26 cellular contexts compared by ENCODE assay signal in genomic region chr2:128838244-128838643, GRCh38.
"Had no signal": no experiment of that assay in that cellular context is flagged by ENCODE, and none has a peak within 500 bp of the region (broad histone marks: within the 10 kb centered on the region; RNA-seq: fewer than 3 reads in every experiment).

No MANE protein-coding gene starts in this region.

- H3K27ac Mint-ChIP-seq: activated CD4-positive, alpha-beta memory T cell treated with anti-CD3 and anti-CD28 coated beads for 36 hours; activated CD4-positive, alpha-beta T cell treated with anti-CD3 and anti-CD28 coated beads for 36 hours; activated CD4-positive, alpha-beta T cell treated with anti-CD3 and anti-CD28 coated beads, Interleukin-2, amount 10 ng/mL, durations not matched to agents 24 days and 14 days; activated CD8-positive, alpha-beta memory T cell treated with anti-CD3 and anti-CD28 coated beads, Interleukin-2, amount 10 ng/mL, durations not matched to agents 7 days and 5 days; activated CD8-positive, alpha-beta T cell treated with anti-CD3 and anti-CD28 coated beads, Interleukin-2, amount 10 ng/mL, durations not matched to agents 7 days and 5 days; activated naive CD4-positive, alpha-beta T cell treated with anti-CD3 and anti-CD28 coated beads for 36 hours; activated naive CD4-positive, alpha-beta T cell treated with anti-CD3 and anti-CD28 coated beads, Interleukin-2, amount 50 U/mL, for 72 hours; activated naive CD8-positive, alpha-beta T cell treated with anti-CD3 and anti-CD28 coated beads, Interleukin-2, amount 10 ng/mL, durations not matched to agents 7 days and 5 days; activated T-helper 1 cell treated with anti-CD3 and anti-CD28 coated beads, Interleukin-12 subunit alpha, Interleukin-12 subunit beta, Interleukin-2, Interleukin-4 antibody, amounts not matched to agents 30 ng/mL and 10 ng/mL and 1 ng/mL, durations not matched to agents 14 hours and 24 hours and 36 hours; activated T-helper 2 cell treated with anti-CD3 and anti-CD28 coated beads, Interferon-gamma antibody, Interleukin-2, Interleukin-4, amounts not matched to agents 10 μg/mL and 5 μg/mL and 100 μg/mL, durations not matched to agents 14 hours and 24 hours and 36 hours had no signal

- H3K9me3 Mint-ChIP-seq: activated CD4-positive, alpha-beta memory T cell treated with anti-CD3 and anti-CD28 coated beads for 36 hours; activated CD4-positive, alpha-beta T cell treated with anti-CD3 and anti-CD28 coated beads, Interleukin-2, amount 10 ng/mL, durations not matched to agents 24 days and 14 days; activated naive CD4-positive, alpha-beta T cell treated with anti-CD3 and anti-CD28 coated beads for 36 hours; activated naive CD4-positive, alpha-beta T cell treated with anti-CD3 and anti-CD28 coated beads, Interleukin-2, amount 50 U/mL, for 72 hours; activated T-helper 1 cell treated with anti-CD3 and anti-CD28 coated beads, Interleukin-12 subunit alpha, Interleukin-12 subunit beta, Interleukin-2, Interleukin-4 antibody, amounts not matched to agents 30 ng/mL and 10 ng/mL and 1 ng/mL, durations not matched to agents 14 hours and 24 hours and 36 hours; activated T-helper 2 cell treated with anti-CD3 and anti-CD28 coated beads, Interferon-gamma antibody, Interleukin-2, Interleukin-4, amounts not matched to agents 10 μg/mL and 5 μg/mL and 100 μg/mL, durations not matched to agents 14 hours and 24 hours and 36 hours had no signal

- H3K36me3 Mint-ChIP-seq: activated CD4-positive, alpha-beta memory T cell treated with anti-CD3 and anti-CD28 coated beads for 36 hours; activated CD8-positive, alpha-beta memory T cell treated with anti-CD3 and anti-CD28 coated beads, Interleukin-2, amount 10 ng/mL, durations not matched to agents 7 days and 5 days; activated naive CD4-positive, alpha-beta T cell treated with anti-CD3 and anti-CD28 coated beads, Interleukin-2, amount 50 U/mL, for 72 hours; activated naive CD8-positive, alpha-beta T cell treated with anti-CD3 and anti-CD28 coated beads, Interleukin-2, amount 10 ng/mL, durations not matched to agents 7 days and 5 days had no signal

- H3K36me3 ChIP-seq: ascending aorta, brain microvascular endothelial cell, colonic mucosa, gastrocnemius medialis had no signal

- H3K4me1 Mint-ChIP-seq: activated CD4-positive, alpha-beta T cell treated with anti-CD3 and anti-CD28 coated beads for 36 hours; activated CD4-positive, alpha-beta T cell treated with anti-CD3 and anti-CD28 coated beads, Interleukin-2, amount 10 ng/mL, durations not matched to agents 24 days and 14 days; activated CD8-positive, alpha-beta memory T cell treated with anti-CD3 and anti-CD28 coated beads, Interleukin-2, amount 10 ng/mL, durations not matched to agents 7 days and 5 days; activated naive CD8-positive, alpha-beta T cell treated with anti-CD3 and anti-CD28 coated beads, Interleukin-2, amount 10 ng/mL, durations not matched to agents 7 days and 5 days had no signal

- H3K4me1 ChIP-seq: ascending aorta, colonic mucosa, foreskin keratinocyte, gastrocnemius medialis had no signal

- H3K4me3 Mint-ChIP-seq: activated CD4-positive, alpha-beta memory T cell treated with anti-CD3 and anti-CD28 coated beads for 36 hours; activated CD4-positive, alpha-beta T cell treated with anti-CD3 and anti-CD28 coated beads for 36 hours; activated CD4-positive, alpha-beta T cell treated with anti-CD3 and anti-CD28 coated beads, Interleukin-2, amount 10 ng/mL, durations not matched to agents 24 days and 14 days; activated CD8-positive, alpha-beta memory T cell treated with anti-CD3 and anti-CD28 coated beads, Interleukin-2, amount 10 ng/mL, durations not matched to agents 7 days and 5 days; activated CD8-positive, alpha-beta T cell treated with anti-CD3 and anti-CD28 coated beads, Interleukin-2, amount 10 ng/mL, durations not matched to agents 7 days and 5 days; activated naive CD4-positive, alpha-beta T cell treated with anti-CD3 and anti-CD28 coated beads for 36 hours; activated naive CD8-positive, alpha-beta T cell treated with anti-CD3 and anti-CD28 coated beads, Interleukin-2, amount 10 ng/mL, durations not matched to agents 7 days and 5 days; activated T-helper 1 cell treated with anti-CD3 and anti-CD28 coated beads, Interleukin-12 subunit alpha, Interleukin-12 subunit beta, Interleukin-2, Interleukin-4 antibody, amounts not matched to agents 30 ng/mL and 10 ng/mL and 1 ng/mL, durations not matched to agents 14 hours and 24 hours and 36 hours had no signal

- H3K4me3 ChIP-seq: ascending aorta, colonic mucosa, gastrocnemius medialis had no signal

- H3K27me3 Mint-ChIP-seq: activated CD8-positive, alpha-beta memory T cell treated with anti-CD3 and anti-CD28 coated beads, Interleukin-2, amount 10 ng/mL, durations not matched to agents 7 days and 5 days; activated naive CD8-positive, alpha-beta T cell treated with anti-CD3 and anti-CD28 coated beads, Interleukin-2, amount 10 ng/mL, durations not matched to agents 7 days and 5 days had no signal

- H3K9me3 ChIP-seq: ascending aorta, colonic mucosa, gastrocnemius medialis had no signal

- H3K27me3 ChIP-seq: ascending aorta, brain microvascular endothelial cell, colonic mucosa, foreskin keratinocyte, gastrocnemius medialis had no signal

- ATAC-seq: activated CD4-positive, alpha-beta T cell treated with anti-CD3 and anti-CD28 coated beads for 36 hours; activated CD8-positive, alpha-beta memory T cell treated with anti-CD3 and anti-CD28 coated beads, Interleukin-2, amount 10 ng/mL, durations not matched to agents 7 days and 5 days; activated CD8-positive, alpha-beta T cell treated with anti-CD3 and anti-CD28 coated beads, Interleukin-2, amount 10 ng/mL, durations not matched to agents 7 days and 5 days; activated naive CD4-positive, alpha-beta T cell treated with anti-CD3 and anti-CD28 coated beads, Interleukin-2, amount 50 U/mL, for 72 hours; esophagus mucosa; foreskin keratinocyte; gastrocnemius medialis had no signal

- H3K27ac ChIP-seq: ascending aorta, brain microvascular endothelial cell, colonic mucosa, foreskin keratinocyte, gastrocnemius medialis had no signal

- DNase-seq: activated CD4-positive, alpha-beta memory T cell treated with anti-CD3 and anti-CD28 coated beads for 36 hours; activated CD4-positive, alpha-beta T cell treated with anti-CD3 and anti-CD28 coated beads for 36 hours; activated CD4-positive, alpha-beta T cell treated with anti-CD3 and anti-CD28 coated beads, Interleukin-2, amount 10 ng/mL, durations not matched to agents 24 days and 14 days; activated CD4-positive, CD25-positive, alpha-beta regulatory T cell; activated CD4-positive, CD25-positive, alpha-beta regulatory T cell treated with anti-CD3 and anti-CD28 coated beads, Interleukin-2, amount 50 U/mL, for 72 hours; activated CD8-positive, alpha-beta memory T cell treated with anti-CD3 and anti-CD28 coated beads, Interleukin-2, amount 10 ng/mL, durations not matched to agents 7 days and 5 days; activated CD8-positive, alpha-beta memory T cell treated with anti-CD3 and anti-CD28 coated beads, Interleukin-2, amount 50 U/mL, for 4 hours; activated CD8-positive, alpha-beta T cell treated with anti-CD3 and anti-CD28 coated beads, Interleukin-2, amount 10 ng/mL, durations not matched to agents 7 days and 5 days; activated effector memory CD4-positive, alpha-beta T cell treated with anti-CD3 and anti-CD28 coated beads, Interleukin-2, amount 50 U/mL, for 16 hours; activated naive CD4-positive, alpha-beta T cell treated with anti-CD3 and anti-CD28 coated beads for 36 hours; activated naive CD8-positive, alpha-beta T cell treated with anti-CD3 and anti-CD28 coated beads, Interleukin-2, amount 10 ng/mL, durations not matched to agents 7 days and 5 days; activated T-cell treated with anti-CD3 and anti-CD28 coated beads, Interleukin-2, amount 50 U/mL, for 1 hour; activated T-cell treated with anti-CD3 and anti-CD28 coated beads, Interleukin-2, amount 50 U/mL, for 48 hours; brain microvascular endothelial cell; caudate nucleus; colonic mucosa; effector CD8-positive, alpha-beta T cell; foreskin keratinocyte; gastrocnemius medialis; glutamatergic neuron; T-helper 2 cell had no signal
